Comparison of ENCODE assay signal across 8 cellular contexts in the genomic region with DNA sequence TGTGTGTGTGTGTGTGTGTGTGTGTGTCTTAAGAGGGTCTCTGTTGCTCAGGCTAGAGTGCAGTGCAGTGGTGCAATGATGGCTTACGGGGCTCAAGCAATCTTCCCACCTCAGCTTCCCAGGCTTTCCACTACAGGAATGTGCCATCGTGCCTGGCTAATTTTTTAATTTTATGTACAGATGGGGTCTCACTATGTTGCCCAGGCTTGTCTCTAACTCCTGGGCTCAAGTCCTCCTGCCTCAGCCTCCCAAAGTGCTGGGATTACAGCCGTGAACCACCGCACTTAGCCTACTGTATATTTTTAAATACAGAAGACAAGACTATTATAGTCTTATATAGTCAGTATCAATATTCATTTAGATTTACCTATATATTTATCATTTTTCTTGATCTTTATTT.
"Had no signal": no experiment of that assay in that cellular context is flagged by ENCODE, and none has a peak within 500 bp of the region (broad histone marks: within the 10 kb centered on the region; RNA-seq: fewer than 3 reads in every experiment).

No MANE protein-coding gene starts in this region.

- DNase-seq: GDM1, GF-D8 had no signal

- FAIRE-seq: G401.6, GM12878, GM12891, GM12892, GM18507, GM19239 had no signal

- H3K4me3 ChIP-seq: GM12878 had no signal

- ATAC-seq: GM12878 had no signal
